ENCODE assay signal across 8 cellular contexts in the genomic region with DNA sequence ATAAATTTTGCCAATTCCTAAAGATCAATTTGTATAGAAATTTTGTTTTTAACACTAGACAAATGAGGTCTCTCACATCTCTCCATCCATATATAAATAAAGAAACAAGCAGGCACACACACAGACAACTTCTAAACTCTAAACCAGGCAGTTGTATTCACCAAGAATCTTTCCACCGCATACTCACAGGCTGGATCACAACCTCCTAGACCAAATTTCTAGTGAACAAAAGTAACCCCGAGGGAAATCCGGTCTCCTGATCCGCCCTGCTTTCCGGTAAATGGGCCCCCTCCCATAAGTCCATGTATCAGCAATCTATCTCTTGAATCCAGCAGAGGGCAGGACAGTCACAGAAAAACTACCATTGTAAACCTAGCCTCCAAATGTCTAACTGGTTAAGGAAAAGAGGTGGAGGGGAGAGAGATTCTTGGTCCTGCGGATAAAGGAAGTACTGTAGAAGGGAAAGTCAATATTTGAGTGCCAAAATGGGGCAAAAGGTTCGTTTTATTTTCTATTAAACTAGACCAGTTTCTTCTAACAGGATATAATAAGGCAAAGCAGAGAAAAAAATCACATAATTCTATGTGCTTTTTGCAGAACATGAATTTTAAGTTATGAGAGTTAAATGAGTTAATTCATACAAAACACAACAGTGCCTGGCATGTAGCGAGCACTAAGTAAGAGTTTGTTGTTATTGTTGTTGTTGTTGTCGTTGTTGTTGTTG.
DNase-seq lines count a peak whose midpoint lies in the region; ATAC-seq lines count a peak whose summit lies in the region.

No MANE protein-coding gene starts in this region.

- peak; percentile 32 for ATAC-seq in GM18867 (IDR thresholded peaks at IDR 0.05; ENCODE audit: unreplicated experiment)
- ATAC-seq in stimulated activated naive B cell treated with anti-CD40 and anti-IgM and Interleukin-4, amounts not matched to agents 10 μg/mL and 1 μg/mL and 100 μg/mL, for 72 hours (replicated peaks) = peak; percentile 48 to 52

- H3K4me1 ChIP-seq in mucosa of stomach (ENCODE audit: control insufficient read depth, insufficient read depth, low read length) = peaks cover 23% of the 10 kb centered on the region

- DNase-seq in AG08396 (ENCODE audit: low spot score) (peak; percentile 71), HUDEP-2 (lab: John Stamatoyannopoulos, UW; ENCODE audit: unreplicated experiment in 76 of 76) (peak in 53 of 76 experiments; percentile 3 to 75 (median 32)), NOMO-1 treated with DMSO at 0.1 percent for 48 hours (lab: John Stamatoyannopoulos, UW; ENCODE audit: unreplicated experiment) (peak; percentile 90), epithelial cell of prostate (ENCODE audit: low read depth, low spot score) (peak; percentile 36)
- peak; percentile 40 for DNase-seq in activated CD8-positive, alpha-beta memory T cell treated with anti-CD3 and anti-CD28 coated beads, Interleukin-2, amount 50 U/mL, for 4 hours
- peak; percentile 48 for DNase-seq in stimulated activated naive B cell treated with anti-CD40 and anti-IgM and Interleukin-4, amounts not matched to agents 10 μg/mL and 1 μg/mL and 100 μg/mL, for 72 hours

- peaks cover 0 to 1% of the 10 kb centered on the region in 2 donors for H3K9me3 Mint-ChIP-seq in stimulated activated naive B cell treated with anti-CD40 and anti-IgM and Interleukin-4, amounts not matched to agents 10 μg/mL and 1 μg/mL and 100 μg/mL, for 72 hours

- H3K4me3 ChIP-seq in mucosa of stomach (ENCODE audit: low read length) = no peak overlapping the region

- peak overlapping the region; percentile 50 for H3K9ac ChIP-seq in mucosa of stomach (ENCODE audit: low read length)

- H3K27ac Mint-ChIP-seq in stimulated activated naive B cell treated with anti-CD40 and anti-IgM and Interleukin-4, amounts not matched to agents 10 μg/mL and 1 μg/mL and 100 μg/mL, for 72 hours = no peak overlapping the region

- peaks cover 11 to 29% of the 10 kb centered on the region in 2 donors for H3K4me1 Mint-ChIP-seq in stimulated activated naive B cell treated with anti-CD40 and anti-IgM and Interleukin-4, amounts not matched to agents 10 μg/mL and 1 μg/mL and 100 μg/mL, for 72 hours

- H3K27ac ChIP-seq in epithelial cell of prostate = peak overlapping the region; percentile 85

- H3K36me3 Mint-ChIP-seq in stimulated activated naive B cell treated with anti-CD40 and anti-IgM and Interleukin-4, amounts not matched to agents 10 μg/mL and 1 μg/mL and 100 μg/mL, for 72 hours = peaks cover 3 to 5% of the 10 kb centered on the region in 2 donors

- no peaks in the 10 kb centered on the region for H3K9me3 ChIP-seq in mucosa of stomach (ENCODE audit: control insufficient read depth, low read length)

- H3K4me3 Mint-ChIP-seq in stimulated activated naive B cell treated with anti-CD40 and anti-IgM and Interleukin-4, amounts not matched to agents 10 μg/mL and 1 μg/mL and 100 μg/mL, for 72 hours = no peak overlapping the region

- H3K27me3 ChIP-seq in mucosa of stomach (ENCODE audit: control insufficient read depth, insufficient read depth, low read length) = no peaks in the 10 kb centered on the region

- H3K27me3 Mint-ChIP-seq in stimulated activated naive B cell treated with anti-CD40 and anti-IgM and Interleukin-4, amounts not matched to agents 10 μg/mL and 1 μg/mL and 100 μg/mL, for 72 hours = no peaks in the 10 kb centered on the region

- H3K36me3 ChIP-seq in mucosa of stomach (ENCODE audit: control insufficient read depth, insufficient read depth, low read length) = no peaks in the 10 kb centered on the region

Comparison
In these comparisons a context has a peak if more than half of its experiments do, and no peak if none do; other contexts are left out.
1. DNase-seq: peak in every context shown above with its lines; median percentile 90 in NOMO-1 treated with DMSO at 0.1 percent for 48 hours; 71 in AG08396; 48 in stimulated activated naive B cell treated with anti-CD40 and anti-IgM and Interleukin-4, amounts not matched to agents 10 μg/mL and 1 μg/mL and 100 μg/mL, for 72 hours; 40 in activated CD8-positive, alpha-beta memory T cell treated with anti-CD3 and anti-CD28 coated beads, Interleukin-2, amount 50 U/mL, for 4 hours; 36 in epithelial cell of prostate; 32 in HUDEP-2.